ENCODE assay signal across 1 cellular context in genomic region chr12:52063986-52064649, GRCh38.
TF ChIP-seq lines count a peak whose summit lies in the region.

No MANE protein-coding gene starts in this region.

TF ChIP-seq in H1, 55 proteins besides CTCF, POLR2A, EP300 and RAD21:
- TF ChIP-seq NANOG (IDR thresholded peaks at IDR 0.05; ENCODE audit: insufficient read depth, low read depth, low read length, poor library complexity, severe bottlenecking) (no peak), MAX (IDR thresholded peaks at IDR 0.05) (no peak), ATF2 (IDR thresholded peaks at IDR 0.05; ENCODE audit: low read length) (no peak), ASH2L (IDR thresholded peaks at IDR 0.05; ENCODE audit: low read length) (no peak), CBX8 (IDR thresholded peaks at IDR 0.05; ENCODE audit: borderline replicate concordance, low read depth, low read length) (no peak), POLR2AphosphoS5 (IDR thresholded peaks at IDR 0.05; ENCODE audit: low read depth, low read length) (no peak), CTBP2 (IDR thresholded peaks at IDR 0.05; ENCODE audit: borderline replicate concordance, insufficient read depth, insufficient read length, low read length) (no peak), MAFK (IDR thresholded peaks at IDR 0.05; ENCODE audit: low read depth, low read length) (no peak), CBX5 (IDR thresholded peaks at IDR 0.05; ENCODE audit: low read depth, low read length) (no peak), JUND (IDR thresholded peaks at IDR 0.05; ENCODE audit: low read length) (no peak), PHF8 (conservative IDR thresholded peaks at IDR 0.05; ENCODE audit: low read depth, low read length) (no peak), RXRA (IDR thresholded peaks at IDR 0.05; ENCODE audit: insufficient read depth, low read depth, low read length) (no peak), SRF (IDR thresholded peaks at IDR 0.05; ENCODE audit: low read depth, low read length) (no peak), NRF1 (IDR thresholded peaks at IDR 0.05; ENCODE audit: low read depth, low read length) (no peak), RFX5 (IDR thresholded peaks at IDR 0.05; ENCODE audit: borderline replicate concordance, low read depth, low read length) (no peak), HDAC2 (IDR thresholded peaks at IDR 0.05; ENCODE audit: borderline replicate concordance in 1 of 2, low read depth in 2 of 2, low read length in 2 of 2) (no peak)
